10 cellular contexts compared by ENCODE assay signal in genomic region chr21:29145837-29146453, GRCh38. TPM values are rescaled to one million over a fixed set of nuclear protein-coding genes. Genes with fewer than 3 reads are reported as not detected.
DNase-seq lines count a peak whose midpoint lies in the region; FAIRE-seq and TF ChIP-seq lines count a peak whose summit lies in the region.
"Had no signal": no experiment of that assay in that cellular context is flagged by ENCODE, and none has a peak within 500 bp of the region (broad histone marks: within the 10 kb centered on the region; RNA-seq: fewer than 3 reads in every experiment).

No MANE protein-coding gene starts in this region.

- peaks cover 22% of the 10 kb centered on the region for H3K79me1 ChIP-seq in mesenchymal stem cell (replicated peaks; ENCODE audit: low read length, poor library complexity, severe bottlenecking)

- no peaks in the 10 kb centered on the region for H3K9me3 Mint-ChIP-seq in activated naive CD4-positive, alpha-beta T cell treated with anti-CD3 and anti-CD28 coated beads, Interleukin-2, amount 10 ng/mL, durations not matched to agents 7 days and 5 days
- no peaks in the 10 kb centered on the region for H3K9me3 Mint-ChIP-seq in activated naive CD4-positive, alpha-beta T cell treated with anti-CD3 and anti-CD28 coated beads for 36 hours
- H3K9me3 Mint-ChIP-seq in brain, result peaks cover 0 to 6% (median 0%) of the 10 kb centered on the region in 5 experiments

- peak overlapping the region in 1 of 2 experiments; percentile 40 for H3K4ac ChIP-seq in mesenchymal stem cell (ENCODE audit: low read depth in 1 of 2, low read length in 2 of 2)

- FAIRE-seq in urothelium cell line (lab: Jason Lieb, UNC), result peak; percentile 17

- WGBS in mesenchymal stem cell, result 81% methylated on average over 6 of the region's 7 CpGs

- no peak overlapping the region for H2BK120ac ChIP-seq in mesenchymal stem cell (ENCODE audit: low read depth, low read length)

- H3K4me3 ChIP-seq in mesenchymal stem cell (ENCODE audit: insufficient read depth in 1 of 2, low read depth in 1 of 2, low read length in 2 of 2), result peak overlapping the region in 1 of 2 experiments; percentile 57

- no peak overlapping the region for H2BK15ac ChIP-seq in mesenchymal stem cell (ENCODE audit: low read depth, poor library complexity, severe bottlenecking)

- intact Hi-C loops in activated naive CD4-positive, alpha-beta T cell treated with anti-CD3 and anti-CD28 coated beads for 36 hours (cut with micrococcal nuclease), result no loop called here

- peak overlapping the region; percentile 18 to 80 for H2BK12ac ChIP-seq in mesenchymal stem cell (ENCODE audit: low read length in 2 of 2)

- DNase-seq in activated naive CD4-positive, alpha-beta T cell treated with anti-CD3 and anti-CD28 coated beads, Interleukin-2, amount 10 ng/mL, durations not matched to agents 7 days and 5 days, result no peak
- DNase-seq in activated naive CD4-positive, alpha-beta T cell treated with anti-CD3 and anti-CD28 coated beads for 36 hours, result no peak
- DNase-seq in mesenchymal stem cell (peak; percentile 26), urothelium cell line (ENCODE audit: low spot score) (no peak), RKO (ENCODE audit: low spot score) (no peak), cortex of kidney (lab: John Stamatoyannopoulos, UW) (no peak), T-helper 9 cell (no peak)
- DNase-seq: activated CD8-positive, alpha-beta memory T cell treated with anti-CD3 and anti-CD28 coated beads for 24 hours; stimulated activated CD4-positive, alpha-beta T cell treated with anti-CD3 and anti-CD28 coated beads, Interleukin-1b, Interleukin-23, amount 100 ng/mL, for 48 hours had no signal

- no peak overlapping the region for H2AK5ac ChIP-seq in mesenchymal stem cell (ENCODE audit: low read length, severe bottlenecking)

- H2BK5ac ChIP-seq in mesenchymal stem cell (ENCODE audit: low read depth, low read length, poor library complexity, severe bottlenecking), result no peak overlapping the region

- H3K27me3 ChIP-seq in mesenchymal stem cell (ENCODE audit: control insufficient read depth in 1 of 2, insufficient read depth in 1 of 2, low read length in 2 of 2), result no peaks in the 10 kb centered on the region

- peak overlapping the region; percentile 35 for H3K27ac Mint-ChIP-seq in activated naive CD4-positive, alpha-beta T cell treated with anti-CD3 and anti-CD28 coated beads, Interleukin-2, amount 10 ng/mL, durations not matched to agents 7 days and 5 days
- no peak overlapping the region for H3K27ac Mint-ChIP-seq in activated naive CD4-positive, alpha-beta T cell treated with anti-CD3 and anti-CD28 coated beads for 36 hours
- peak overlapping the region in 3 of 5 experiments; percentile 14 to 81 (median 62) for H3K27ac Mint-ChIP-seq in brain

- no peak for TF ChIP-seq CTCF in brain (conservative IDR thresholded peaks at IDR 0.05)

- H2AFZ ChIP-seq in mesenchymal stem cell (ENCODE audit: low read depth, low read length), result no peak overlapping the region

- H3K27ac ChIP-seq in mesenchymal stem cell (ENCODE audit: low read length, poor library complexity, severe bottlenecking), result peak overlapping the region; percentile 83

- no peak overlapping the region for H3K14ac ChIP-seq in mesenchymal stem cell (ENCODE audit: low read length in 2 of 2)

- no peak overlapping the region for H3K4me3 Mint-ChIP-seq in activated naive CD4-positive, alpha-beta T cell treated with anti-CD3 and anti-CD28 coated beads, Interleukin-2, amount 10 ng/mL, durations not matched to agents 7 days and 5 days
- no peak overlapping the region for H3K4me3 Mint-ChIP-seq in activated naive CD4-positive, alpha-beta T cell treated with anti-CD3 and anti-CD28 coated beads for 36 hours
- peak overlapping the region in 1 of 5 experiments; percentile 53 for H3K4me3 Mint-ChIP-seq in brain

- H3K18ac ChIP-seq in mesenchymal stem cell (ENCODE audit: low read depth in 1 of 2, low read length in 2 of 2), result peak overlapping the region in 1 of 2 experiments; percentile 52

- no peak overlapping the region for H3K23ac ChIP-seq in mesenchymal stem cell (ENCODE audit: low read length in 2 of 2)

- H3K9me3 ChIP-seq in mesenchymal stem cell (ENCODE audit: control insufficient read depth, low read length), result no peaks in the 10 kb centered on the region

- peaks cover 8% of the 10 kb centered on the region for H3K4me1 Mint-ChIP-seq in activated naive CD4-positive, alpha-beta T cell treated with anti-CD3 and anti-CD28 coated beads, Interleukin-2, amount 10 ng/mL, durations not matched to agents 7 days and 5 days
- H3K4me1 Mint-ChIP-seq in activated naive CD4-positive, alpha-beta T cell treated with anti-CD3 and anti-CD28 coated beads for 36 hours (ENCODE audit: low read depth), result peaks cover 7% of the 10 kb centered on the region
- peaks cover 13% of the 10 kb centered on the region for H3K4me1 Mint-ChIP-seq in brain

- no peaks in the 10 kb centered on the region for H3K27me3 Mint-ChIP-seq in activated naive CD4-positive, alpha-beta T cell treated with anti-CD3 and anti-CD28 coated beads, Interleukin-2, amount 10 ng/mL, durations not matched to agents 7 days and 5 days
- no peaks in the 10 kb centered on the region for H3K27me3 Mint-ChIP-seq in activated naive CD4-positive, alpha-beta T cell treated with anti-CD3 and anti-CD28 coated beads for 36 hours (ENCODE audit: low read depth)
- peaks cover 5% of the 10 kb centered on the region for H3K27me3 Mint-ChIP-seq in brain

- peaks cover 2% of the 10 kb centered on the region for H3K36me3 Mint-ChIP-seq in activated naive CD4-positive, alpha-beta T cell treated with anti-CD3 and anti-CD28 coated beads, Interleukin-2, amount 10 ng/mL, durations not matched to agents 7 days and 5 days
- H3K36me3 Mint-ChIP-seq in activated naive CD4-positive, alpha-beta T cell treated with anti-CD3 and anti-CD28 coated beads for 36 hours (ENCODE audit: low read depth), result no peaks in the 10 kb centered on the region
- H3K36me3 Mint-ChIP-seq in brain, result no peaks in the 10 kb centered on the region

- H3K4me1 ChIP-seq in mesenchymal stem cell (ENCODE audit: control insufficient read depth, insufficient read depth, low read depth, low read length), result peaks cover 5% of the 10 kb centered on the region

- CTCF ChIA-PET in activated naive CD4-positive, alpha-beta T cell treated with anti-CD3 and anti-CD28 coated beads, Interleukin-2, amount 10 ng/mL, durations not matched to agents 7 days and 5 days (lab: Charles Lee), result interaction anchor here (0.7 to 1.5 kb wide), 3 partner anchors 18 to 202 kb away, joined by 3 to 5 read pairs (median 3); no protein-coding TSS in a partner anchor
- CTCF ChIA-PET in activated naive CD4-positive, alpha-beta T cell treated with anti-CD3 and anti-CD28 coated beads for 36 hours (lab: Charles Lee), result no interaction called here

- no peak overlapping the region for H4K91ac ChIP-seq in mesenchymal stem cell (ENCODE audit: low read length)

- H3K4me2 ChIP-seq in mesenchymal stem cell (ENCODE audit: low read length, poor library complexity, severe bottlenecking), result no peak overlapping the region

- H3K36me3 ChIP-seq in mesenchymal stem cell (ENCODE audit: control insufficient read depth in 1 of 2, insufficient read depth in 2 of 2, low read depth in 1 of 2, low read length in 2 of 2), result peaks cover 0 to 22% of the 10 kb centered on the region in 2 experiments

- H4K8ac ChIP-seq in mesenchymal stem cell (ENCODE audit: low read length), result no peak overlapping the region

- peak overlapping the region; percentile 83 for H3K9ac ChIP-seq in mesenchymal stem cell (ENCODE audit: low read length)

RNA-seq across cellular contexts. Expression of gene MAP3K7CL, which starts 15.5 kb away (rescaled TPM):
- 1 to 10 TPM; 4.9 to 6.3 TPM for total RNA-seq in activated naive CD4-positive, alpha-beta T cell treated with anti-CD3 and anti-CD28 coated beads for 36 hours
- 1.7 TPM for polyA plus RNA-seq in brain (ENCODE audit: insufficient read depth, low read depth, low replicate concordance)
- 16.6 TPM for polyA plus RNA-seq in mesenchymal stem cell (2013, experiment 1 of 2)
- 16.7 TPM for polyA plus RNA-seq in mesenchymal stem cell (2013, experiment 2 of 2)
